In genomic region chr3:113626513-113627371, GRCh38 we compare ENCODE assay signal across 8 cellular contexts.
A peak's percentile ranks its signal among the peaks of the same experiment; 100 is the strongest.
DNase-seq lines count a peak whose midpoint lies in the region; ATAC-seq and TF ChIP-seq lines count a peak whose summit lies in the region.

No MANE protein-coding gene starts in this region.

- no peak overlapping the region for H3K4me3 ChIP-seq in body of pancreas
- no peak overlapping the region for H3K4me3 ChIP-seq in iPS DF 6.9 (ENCODE audit: low read length)
- no peak overlapping the region for H3K4me3 ChIP-seq in skeletal muscle cell (ENCODE audit: low read depth, low read length)
- no peak overlapping the region for H3K4me3 ChIP-seq in effector memory CD4-positive, alpha-beta T cell (ENCODE audit: insufficient read depth, low read depth, low read length, poor library complexity, severe bottlenecking)

- peaks cover 6% of the 10 kb centered on the region for H3K4me1 ChIP-seq in body of pancreas
- H3K4me1 ChIP-seq in iPS DF 6.9 (ENCODE audit: control insufficient read depth, insufficient read depth, low read length), result no peaks in the 10 kb centered on the region
- H3K4me1 ChIP-seq in effector memory CD4-positive, alpha-beta T cell (ENCODE audit: control insufficient read depth, insufficient read depth, low read length, poor library complexity, severe bottlenecking), result no peaks in the 10 kb centered on the region

- WGBS in body of pancreas, 2 donors, result 23% methylated on average over 10 of the region's 10 CpGs
- WGBS in iPS DF 6.9 (ENCODE audit: insufficient coverage, insufficient read length), result no CpG with 5 or more reads among the region's 10 CpGs

- no peaks in the 10 kb centered on the region for H3K27me3 ChIP-seq in body of pancreas
- no peaks in the 10 kb centered on the region for H3K27me3 ChIP-seq in iPS DF 6.9 (ENCODE audit: control insufficient read depth, insufficient read depth, low read length)
- no peaks in the 10 kb centered on the region for H3K27me3 ChIP-seq in effector memory CD4-positive, alpha-beta T cell (replicated peaks; ENCODE audit: control insufficient read depth, insufficient read depth, low read length, poor library complexity, severe bottlenecking)

- TF ChIP-seq CTCF in body of pancreas (IDR thresholded peaks at IDR 0.05), result peak; percentile 70 to 91 (median 88)

- peak; percentile 2 for DNase-seq in activated T-cell treated with anti-CD3 and anti-CD28 coated beads for 1 hour (ENCODE audit: low read depth)
- DNase-seq in activated T-cell treated with anti-CD3 and anti-CD28 coated beads for 4 hours, result no peak
- peak; percentile 60 to 92 for DNase-seq in NOMO-1 (lab: John Stamatoyannopoulos, UW; ENCODE audit: unreplicated experiment in 2 of 2)
- peak; percentile 50 to 70 (median 62) for DNase-seq in body of pancreas
- peak; percentile 52 for DNase-seq in iPS DF 6.9 (ENCODE audit: low read depth, low spot score)
- DNase-seq in skeletal muscle cell (ENCODE audit: low read depth), result peak; percentile 8
- no peak for DNase-seq in effector memory CD4-positive, alpha-beta T cell

- intact Hi-C loops in body of pancreas (cut with DNase I), result loop anchor here (10.0 kb wide), 1 partner anchor 132 kb away; no protein-coding TSS in a partner anchor

- TF ChIP-seq POLR2A in body of pancreas (IDR thresholded peaks at IDR 0.05), result no peak

- ATAC-seq in HG03135 (IDR thresholded peaks at IDR 0.05; ENCODE audit: unreplicated experiment) (peak; percentile 67), body of pancreas (peak; percentile 81)

- H3K9me3 ChIP-seq in body of pancreas (no peaks in the 10 kb centered on the region), iPS DF 6.9 (ENCODE audit: control insufficient read depth, insufficient read depth, low read length) (no peaks in the 10 kb centered on the region)
- no peaks in the 10 kb centered on the region for H3K9me3 ChIP-seq in effector memory CD4-positive, alpha-beta T cell (ENCODE audit: control insufficient read depth, low read length)

- H3K27ac ChIP-seq in body of pancreas (no peak overlapping the region), iPS DF 6.9 (ENCODE audit: low read length) (no peak overlapping the region)
- no peak overlapping the region for H3K27ac ChIP-seq in effector memory CD4-positive, alpha-beta T cell (ENCODE audit: insufficient read depth, low read length, poor library complexity, severe bottlenecking)

- H3K36me3 ChIP-seq in body of pancreas (replicated peaks in 1 of 2; ENCODE audit: insufficient read depth in 1 of 2, low read depth in 2 of 2) (no peaks in the 10 kb centered on the region), iPS DF 6.9 (ENCODE audit: control insufficient read depth, insufficient read depth, low read length) (no peaks in the 10 kb centered on the region)
- H3K36me3 ChIP-seq in effector memory CD4-positive, alpha-beta T cell (ENCODE audit: control insufficient read depth, insufficient read depth, low read length), result peaks cover 55% of the 10 kb centered on the region

Comparison
In these comparisons a context has a peak if more than half of its experiments do, and no peak if none do; other contexts are left out.
1. DNase-seq: peak in activated T-cell treated with anti-CD3 and anti-CD28 coated beads for 1 hour (single experiment), NOMO-1 (2 of 2), body of pancreas (4 of 4), iPS DF 6.9 (single experiment) and skeletal muscle cell (single experiment); none in activated T-cell treated with anti-CD3 and anti-CD28 coated beads for 4 hours (single experiment) and effector memory CD4-positive, alpha-beta T cell (0 of 3).